ENCODE assay signal across 25 cellular contexts in the genomic region with DNA sequence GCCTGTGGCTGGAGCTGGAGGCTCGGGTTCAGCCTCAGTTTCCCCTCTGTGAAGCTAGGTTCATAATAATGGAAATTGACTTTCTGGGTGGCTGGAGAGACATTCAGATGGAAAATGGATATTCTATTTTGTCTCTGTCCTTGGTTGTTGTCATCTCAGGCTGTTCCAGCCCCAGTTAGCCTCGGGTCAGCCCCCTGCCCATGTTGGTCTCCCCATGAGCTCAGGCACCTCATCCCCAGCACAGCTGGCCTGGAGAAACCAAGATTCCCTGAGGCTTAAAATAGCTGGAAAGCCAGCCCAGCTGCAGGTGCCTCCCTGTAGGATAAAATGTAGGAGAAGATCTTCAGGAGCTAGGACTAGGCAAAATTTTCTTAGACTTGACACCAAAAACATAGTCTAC.
"Had no signal": no experiment of that assay in that cellular context is flagged by ENCODE, and none has a peak within 500 bp of the region (broad histone marks: within the 10 kb centered on the region; RNA-seq: fewer than 3 reads in every experiment).

No MANE protein-coding gene starts in this region.

- H3K27ac ChIP-seq: ascending aorta, breast epithelium, cardiac muscle cell, coronary artery, dorsolateral prefrontal cortex, WERI-Rb-1 had no signal

- ATAC-seq: activated CD4-positive, CD25-positive, alpha-beta regulatory T cell treated with anti-CD3 and anti-CD28 coated beads, Interleukin-2, amount 50 U/mL, for 24 hours; activated CD8-positive, alpha-beta T cell treated with anti-CD3 and anti-CD28 coated beads for 36 hours; activated T-cell treated with anti-CD3 and anti-CD28 coated beads, Interleukin-2, amount 50 U/mL, for 4 hours; esophagus mucosa; T-helper 17 cell had no signal

- FAIRE-seq: frontal cortex had no signal

- H3K4me3 ChIP-seq: ascending aorta, breast epithelium, cardiac muscle cell, coronary artery, dorsolateral prefrontal cortex had no signal

- DNase-seq: activated B cell treated with CpG ODN at 0.5 μM for 24 hours; activated CD4-positive, alpha-beta T cell treated with anti-CD3 and anti-CD28 coated beads for 48 hours; activated CD4-positive, alpha-beta T cell treated with anti-CD3 and anti-CD28 coated beads, Interleukin-2, amount 50 U/mL, for 1 hour; activated CD4-positive, alpha-beta T cell treated with anti-CD3 and anti-CD28 coated beads, Interleukin-2, amount 50 U/mL, for 48 hours; activated CD8-positive, alpha-beta memory T cell treated with anti-CD3 and anti-CD28 coated beads for 24 hours; activated CD8-positive, alpha-beta T cell treated with anti-CD3 and anti-CD28 coated beads for 36 hours; activated gamma-delta T cell; activated naive CD4-positive, alpha-beta T cell; activated naive CD8-positive, alpha-beta T cell treated with anti-CD3 and anti-CD28 coated beads, Interleukin-2, amount 10 ng/mL, durations not matched to agents 7 days and 5 days; activated T-cell treated with anti-CD3 and anti-CD28 coated beads, Interleukin-2, amount 50 U/mL, for 4 hours; effector memory CD4-positive, alpha-beta T cell; endodermal cell; foreskin fibroblast; T-helper 1 cell; T-helper 17 cell; T1000; WERI-Rb-1 had no signal

- H3K36me3 ChIP-seq: ascending aorta, breast epithelium, cardiac muscle cell, WERI-Rb-1 had no signal

- H3K9me3 ChIP-seq: ascending aorta, breast epithelium had no signal

- H3K4me1 ChIP-seq: ascending aorta, breast epithelium had no signal

- H3K27me3 ChIP-seq: ascending aorta, cardiac muscle cell had no signal
